In the genomic region with DNA sequence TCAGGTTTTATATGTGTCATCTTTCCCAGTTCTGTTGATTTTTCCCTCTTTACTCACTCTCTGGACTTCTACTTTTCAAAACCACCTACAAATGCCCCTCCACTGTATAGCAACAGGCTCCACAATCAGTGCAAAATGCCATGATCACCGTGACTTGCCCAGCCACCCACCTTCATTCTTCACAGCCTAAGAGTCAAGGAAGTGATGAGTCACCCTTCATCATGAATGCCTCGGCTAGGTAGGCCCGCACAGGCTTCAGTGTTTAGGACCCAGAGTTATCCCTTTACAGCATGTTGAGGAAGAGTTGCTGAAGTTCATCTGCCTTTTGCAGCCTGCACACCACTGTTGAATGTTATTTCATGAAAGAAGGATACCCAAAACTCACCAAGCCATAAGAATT, we compare ENCODE assay signal across 18 cellular contexts.
A peak's percentile ranks its signal among the peaks of the same experiment; 100 is the strongest.
DNase-seq lines count a peak whose midpoint lies in the region; ATAC-seq and TF ChIP-seq lines count a peak whose summit lies in the region.
"Had no signal": no experiment of that assay in that cellular context is flagged by ENCODE, and none has a peak within 500 bp of the region (broad histone marks: within the 10 kb centered on the region; RNA-seq: fewer than 3 reads in every experiment).

No MANE protein-coding gene starts in this region.

- TF ChIP-seq CTCF in choroid plexus epithelial cell (conservative IDR thresholded peaks at IDR 0.05; ENCODE audit: low read depth, low read length) (no peak), neural progenitor cell (IDR thresholded peaks at IDR 0.05) (no peak)

- no peak overlapping the region for H3K4me2 ChIP-seq in neural progenitor cell
- H3K4me2 ChIP-seq in mesenchymal stem cell (ENCODE audit: low read length, poor library complexity, severe bottlenecking) = no peak overlapping the region

- H3K79me2 ChIP-seq in neural progenitor cell (ENCODE audit: low read depth) = no peaks in the 10 kb centered on the region

- H3K9me3 ChIP-seq in neural progenitor cell (ENCODE audit: low read depth) (no peaks in the 10 kb centered on the region), HAP-1 (no peaks in the 10 kb centered on the region), mesenchymal stem cell (ENCODE audit: control insufficient read depth, low read length) (no peaks in the 10 kb centered on the region)
- H3K9me3 ChIP-seq: right atrium auricular region, thoracic aorta had no signal

- H2AK5ac ChIP-seq in mesenchymal stem cell (ENCODE audit: low read length, severe bottlenecking) = no peak overlapping the region

- peaks cover 5% of the 10 kb centered on the region for H3F3A ChIP-seq in neural progenitor cell (ENCODE audit: low read depth)

- no peak overlapping the region for H3K23ac ChIP-seq in mesenchymal stem cell (ENCODE audit: low read length in 2 of 2)

- H3K27me3 Mint-ChIP-seq in activated naive CD8-positive, alpha-beta T cell treated with anti-CD3 and anti-CD28 coated beads, Interleukin-2, amount 50 U/mL, for 24 hours = peaks cover 2% of the 10 kb centered on the region
- H3K27me3 Mint-ChIP-seq in activated naive CD8-positive, alpha-beta T cell treated with anti-CD3 and anti-CD28 coated beads for 36 hours = peaks cover 4% of the 10 kb centered on the region
- H3K27me3 Mint-ChIP-seq in neural progenitor cell (ENCODE audit: insufficient read depth, low read depth) = peaks cover 4% of the 10 kb centered on the region
- H3K27me3 Mint-ChIP-seq: activated CD4-positive, alpha-beta memory T cell treated with anti-CD3 and anti-CD28 coated beads, Interleukin-2, amount 10 ng/mL, durations not matched to agents 7 days and 5 days; IgD-negative memory B cell had no signal

- no peak overlapping the region for H4K91ac ChIP-seq in mesenchymal stem cell (ENCODE audit: low read length)

- in situ Hi-C loops in HAP-1 (cut with MboI; ENCODE audit: low sequenced_read_pairs) = no loop called here

- no peaks in the 10 kb centered on the region for H3K9me3 Mint-ChIP-seq in activated naive CD8-positive, alpha-beta T cell treated with anti-CD3 and anti-CD28 coated beads, Interleukin-2, amount 50 U/mL, for 24 hours
- no peaks in the 10 kb centered on the region for H3K9me3 Mint-ChIP-seq in activated naive CD8-positive, alpha-beta T cell treated with anti-CD3 and anti-CD28 coated beads for 36 hours
- H3K9me3 Mint-ChIP-seq in neural progenitor cell = peaks cover 3% of the 10 kb centered on the region
- H3K9me3 Mint-ChIP-seq: activated CD4-positive, alpha-beta memory T cell treated with anti-CD3 and anti-CD28 coated beads, Interleukin-2, amount 10 ng/mL, durations not matched to agents 7 days and 5 days; activated T-helper 17 cell treated with anti-CD3 and anti-CD28 coated beads, Interleukin-2, amount 50 U/mL, for 72 hours; CD8-positive, alpha-beta T cell; IgD-negative memory B cell had no signal

- H3K9ac ChIP-seq in neural progenitor cell = no peak overlapping the region
- H3K9ac ChIP-seq in mesenchymal stem cell (ENCODE audit: low read length) = no peak overlapping the region

- H3K27ac Mint-ChIP-seq in activated naive CD8-positive, alpha-beta T cell treated with anti-CD3 and anti-CD28 coated beads, Interleukin-2, amount 50 U/mL, for 24 hours = no peak overlapping the region
- no peak overlapping the region for H3K27ac Mint-ChIP-seq in activated naive CD8-positive, alpha-beta T cell treated with anti-CD3 and anti-CD28 coated beads for 36 hours
- peak overlapping the region; percentile 36 for H3K27ac Mint-ChIP-seq in neural progenitor cell
- H3K27ac Mint-ChIP-seq: activated CD4-positive, alpha-beta memory T cell treated with anti-CD3 and anti-CD28 coated beads, Interleukin-2, amount 10 ng/mL, durations not matched to agents 7 days and 5 days; activated T-helper 17 cell treated with anti-CD3 and anti-CD28 coated beads, Interleukin-2, amount 50 U/mL, for 72 hours; CD8-positive, alpha-beta T cell; IgD-negative memory B cell had no signal

- H3K27me3 ChIP-seq in neural progenitor cell = no peaks in the 10 kb centered on the region
- no peaks in the 10 kb centered on the region for H3K27me3 ChIP-seq in HAP-1 (ENCODE audit: low read depth)
- H3K27me3 ChIP-seq in mesenchymal stem cell (ENCODE audit: control insufficient read depth in 1 of 2, insufficient read depth in 1 of 2, low read length in 2 of 2) = peaks cover 0 to 5% of the 10 kb centered on the region in 2 experiments
- H3K27me3 ChIP-seq: right atrium auricular region had no signal

- H3K36me3 ChIP-seq in neural progenitor cell (no peaks in the 10 kb centered on the region), HAP-1 (replicated peaks) (no peaks in the 10 kb centered on the region), mesenchymal stem cell (ENCODE audit: control insufficient read depth in 1 of 2, insufficient read depth in 2 of 2, low read depth in 1 of 2, low read length in 2 of 2) (no peaks in the 10 kb centered on the region)
- H3K36me3 ChIP-seq: right atrium auricular region, thoracic aorta had no signal

- H2BK5ac ChIP-seq in mesenchymal stem cell (ENCODE audit: low read depth, low read length, poor library complexity, severe bottlenecking) = no peak overlapping the region

- peak overlapping the region in 1 of 2 experiments; percentile 83 for H3K14ac ChIP-seq in mesenchymal stem cell (ENCODE audit: low read length in 2 of 2)

- H3K4me3 Mint-ChIP-seq in activated naive CD8-positive, alpha-beta T cell treated with anti-CD3 and anti-CD28 coated beads, Interleukin-2, amount 50 U/mL, for 24 hours = no peak overlapping the region
- no peak overlapping the region for H3K4me3 Mint-ChIP-seq in activated naive CD8-positive, alpha-beta T cell treated with anti-CD3 and anti-CD28 coated beads for 36 hours
- H3K4me3 Mint-ChIP-seq in neural progenitor cell = no peak overlapping the region
- H3K4me3 Mint-ChIP-seq: activated CD4-positive, alpha-beta memory T cell treated with anti-CD3 and anti-CD28 coated beads, Interleukin-2, amount 10 ng/mL, durations not matched to agents 7 days and 5 days; activated T-helper 17 cell treated with anti-CD3 and anti-CD28 coated beads, Interleukin-2, amount 50 U/mL, for 72 hours; CD8-positive, alpha-beta T cell; IgD-negative memory B cell had no signal

- no peaks in the 10 kb centered on the region for H4K20me1 ChIP-seq in neural progenitor cell (ENCODE audit: low read depth)

- H2BK12ac ChIP-seq in mesenchymal stem cell (ENCODE audit: low read length in 2 of 2) = no peak overlapping the region

- no peak overlapping the region for H4K8ac ChIP-seq in mesenchymal stem cell (ENCODE audit: low read length)

- ATAC-seq in activated naive CD8-positive, alpha-beta T cell treated with anti-CD3 and anti-CD28 coated beads, Interleukin-2, amount 50 U/mL, for 24 hours = peak; percentile 40
- ATAC-seq in GM21528 (IDR thresholded peaks at IDR 0.05; ENCODE audit: low FRiP score, unreplicated experiment) = no peak
- ATAC-seq: activated T-helper 17 cell treated with anti-CD3 and anti-CD28 coated beads, Interleukin-2, amount 50 U/mL, for 72 hours; CD8-positive, alpha-beta T cell had no signal

- H3K4me1 Mint-ChIP-seq in activated naive CD8-positive, alpha-beta T cell treated with anti-CD3 and anti-CD28 coated beads, Interleukin-2, amount 50 U/mL, for 24 hours = no peaks in the 10 kb centered on the region
- peaks cover 4% of the 10 kb centered on the region for H3K4me1 Mint-ChIP-seq in activated naive CD8-positive, alpha-beta T cell treated with anti-CD3 and anti-CD28 coated beads for 36 hours
- H3K4me1 Mint-ChIP-seq in neural progenitor cell = peaks cover 14% of the 10 kb centered on the region
- H3K4me1 Mint-ChIP-seq: activated CD4-positive, alpha-beta memory T cell treated with anti-CD3 and anti-CD28 coated beads, Interleukin-2, amount 10 ng/mL, durations not matched to agents 7 days and 5 days; activated T-helper 17 cell treated with anti-CD3 and anti-CD28 coated beads, Interleukin-2, amount 50 U/mL, for 72 hours; IgD-negative memory B cell had no signal

- no peaks in the 10 kb centered on the region for H3K36me3 Mint-ChIP-seq in activated naive CD8-positive, alpha-beta T cell treated with anti-CD3 and anti-CD28 coated beads, Interleukin-2, amount 50 U/mL, for 24 hours (ENCODE audit: low read depth)
- H3K36me3 Mint-ChIP-seq in activated naive CD8-positive, alpha-beta T cell treated with anti-CD3 and anti-CD28 coated beads for 36 hours = no peaks in the 10 kb centered on the region
- H3K36me3 Mint-ChIP-seq in neural progenitor cell = no peaks in the 10 kb centered on the region
- H3K36me3 Mint-ChIP-seq: CD8-positive, alpha-beta T cell; IgD-negative memory B cell had no signal

- H3K4me3 ChIP-seq in choroid plexus epithelial cell (ENCODE audit: low read depth, low read length) = no peak overlapping the region
- H3K4me3 ChIP-seq in neural progenitor cell = no peak overlapping the region
- H3K4me3 ChIP-seq in HAP-1 = no peak overlapping the region
- no peak overlapping the region for H3K4me3 ChIP-seq in mesenchymal stem cell (ENCODE audit: insufficient read depth in 1 of 2, low read depth in 1 of 2, low read length in 2 of 2)
- H3K4me3 ChIP-seq: lung, right atrium auricular region, thoracic aorta had no signal

- H3K4me1 ChIP-seq in neural progenitor cell (peaks cover 7% of the 10 kb centered on the region), HAP-1 (no peaks in the 10 kb centered on the region), mesenchymal stem cell (ENCODE audit: control insufficient read depth, insufficient read depth, low read depth, low read length) (peaks cover 1% of the 10 kb centered on the region)
- H3K4me1 ChIP-seq: right atrium auricular region had no signal

- H2BK120ac ChIP-seq in mesenchymal stem cell (ENCODE audit: low read depth, low read length) = no peak overlapping the region

- WGBS in mesenchymal stem cell = 22% methylated on average over 3 of the region's 3 CpGs

- no peaks in the 10 kb centered on the region for H3K79me1 ChIP-seq in mesenchymal stem cell (replicated peaks; ENCODE audit: low read length, poor library complexity, severe bottlenecking)

- H3K27ac ChIP-seq in neural progenitor cell (no peak overlapping the region), mesenchymal stem cell (ENCODE audit: low read length, poor library complexity, severe bottlenecking) (no peak overlapping the region)
- H3K27ac ChIP-seq: right atrium auricular region, thoracic aorta had no signal

- H2AFZ ChIP-seq in neural progenitor cell (replicated peaks) = peak overlapping the region; percentile 87
- H2AFZ ChIP-seq in mesenchymal stem cell (ENCODE audit: low read depth, low read length) = no peak overlapping the region

- H3K18ac ChIP-seq in mesenchymal stem cell (ENCODE audit: low read depth in 1 of 2, low read length in 2 of 2) = no peak overlapping the region

- H3K4ac ChIP-seq in mesenchymal stem cell (ENCODE audit: low read depth in 1 of 2, low read length in 2 of 2) = no peak overlapping the region

- no peak for DNase-seq in activated naive CD8-positive, alpha-beta T cell treated with anti-CD3 and anti-CD28 coated beads, Interleukin-2, amount 50 U/mL, for 24 hours
- DNase-seq in activated naive CD8-positive, alpha-beta T cell treated with anti-CD3 and anti-CD28 coated beads for 36 hours = no peak
- DNase-seq in M059J (ENCODE audit: low read depth) (peak; percentile 47), choroid plexus epithelial cell (ENCODE audit: low read depth) (peak; percentile 36), neural progenitor cell (ENCODE audit: low spot score) (no peak), HAP-1 (ENCODE audit: low spot score in 2 of 2) (no peak), mesenchymal stem cell (no peak)
- DNase-seq: activated CD4-positive, alpha-beta memory T cell treated with anti-CD3 and anti-CD28 coated beads, Interleukin-2, amount 10 ng/mL, durations not matched to agents 7 days and 5 days; aorta; CD8-positive, alpha-beta T cell; NCI-H1092 treated with DMSO at 0.1 percent for 48 hours; stimulated activated CD8-positive, alpha-beta memory T cell treated with anti-CD3 and anti-CD28 coated beads, Interleukin-4, amount 100 ng/mL, for 48 hours had no signal

- H2BK15ac ChIP-seq in mesenchymal stem cell (ENCODE audit: low read depth, poor library complexity, severe bottlenecking) = no peak overlapping the region

Comparison
In these comparisons a context has a peak if more than half of its experiments do, and no peak if none do; other contexts are left out.
1. DNase-seq: peak in M059J (single experiment) and choroid plexus epithelial cell (single experiment); none in activated naive CD8-positive, alpha-beta T cell treated with anti-CD3 and anti-CD28 coated beads, Interleukin-2, amount 50 U/mL, for 24 hours (single experiment), activated naive CD8-positive, alpha-beta T cell treated with anti-CD3 and anti-CD28 coated beads for 36 hours (single experiment), neural progenitor cell (single experiment), HAP-1 (0 of 2) and mesenchymal stem cell (single experiment).